9 cellular contexts compared by ENCODE assay signal in the genomic region with DNA sequence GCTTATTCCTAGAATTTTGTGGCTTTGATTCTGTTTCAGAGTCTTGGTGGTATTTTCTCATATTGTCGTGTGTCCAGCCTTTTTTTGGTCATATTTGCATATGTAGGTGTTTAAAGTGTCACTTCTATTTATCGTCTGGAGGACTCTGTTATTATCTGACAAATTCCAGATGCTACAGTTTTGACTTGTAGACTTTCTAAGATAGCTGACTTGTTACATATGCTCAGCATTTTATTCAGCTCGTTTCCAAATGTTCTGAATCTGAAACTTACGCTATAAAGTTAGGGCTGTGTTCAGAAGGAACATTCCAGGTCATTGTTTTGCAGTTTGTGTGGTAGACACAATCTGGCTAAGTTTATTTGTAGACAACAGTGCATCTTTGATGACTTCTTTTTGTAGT. TPM values are rescaled to one million over a fixed set of nuclear protein-coding genes. Genes with fewer than 3 reads are reported as not detected.
DNase-seq lines count a peak whose midpoint lies in the region; ATAC-seq, FAIRE-seq and TF ChIP-seq lines count a peak whose summit lies in the region.
"Had no signal": no experiment of that assay in that cellular context is flagged by ENCODE, and none has a peak within 500 bp of the region (broad histone marks: within the 10 kb centered on the region; RNA-seq: fewer than 3 reads in every experiment).

No MANE protein-coding gene starts in this region.

- no peak for FAIRE-seq in keratinocyte (lab: Jason Lieb, UNC)

- no peak overlapping the region for H2AFZ ChIP-seq in keratinocyte (ENCODE audit: control insufficient read depth, low read length)

- peak overlapping the region; percentile 79 for H3K27ac Mint-ChIP-seq in activated CD4-positive, alpha-beta T cell treated with anti-CD3 and anti-CD28 coated beads for 36 hours
- peak overlapping the region; percentile 40 for H3K27ac Mint-ChIP-seq in activated naive CD8-positive, alpha-beta T cell treated with anti-CD3 and anti-CD28 coated beads, Interleukin-2, amount 50 U/mL, for 24 hours

- H4K20me1 ChIP-seq in keratinocyte (ENCODE audit: control insufficient read depth, extremely low read depth, insufficient read depth, low read length) = peaks cover 16% of the 10 kb centered on the region

- DNase-seq in activated CD4-positive, alpha-beta T cell treated with anti-CD3 and anti-CD28 coated beads for 36 hours = no peak
- no peak for DNase-seq in activated CD4-positive, alpha-beta T cell treated with anti-CD3 and anti-CD28 coated beads for 48 hours
- no peak for DNase-seq in activated naive CD8-positive, alpha-beta T cell treated with anti-CD3 and anti-CD28 coated beads, Interleukin-2, amount 50 U/mL, for 24 hours
- DNase-seq in keratinocyte (ENCODE audit: low read depth, low spot score) (no peak), T1000 (lab: John Stamatoyannopoulos, UW) (no peak), NK-92 (lab: John Stamatoyannopoulos, UW; ENCODE audit: unreplicated experiment) (no peak)
- no peak for DNase-seq in activated CD4-positive, CD25-positive, alpha-beta regulatory T cell treated with anti-CD3 and anti-CD28 coated beads, Interleukin-2, amount 50 U/mL, for 72 hours

- POLR2A ChIA-PET in activated CD4-positive, alpha-beta T cell treated with anti-CD3 and anti-CD28 coated beads for 36 hours (lab: Charles Lee) = interaction anchor here (0.6 kb wide), 1 partner anchor 10 kb away, joined by 4 read pairs; no protein-coding TSS in a partner anchor

- peaks cover 66% of the 10 kb centered on the region for H3K79me2 ChIP-seq in keratinocyte (ENCODE audit: control insufficient read depth, insufficient read depth, low read length)

- H3K27me3 ChIP-seq in keratinocyte (ENCODE audit: control insufficient read depth, extremely low read depth, insufficient read depth, low read length) (no peaks in the 10 kb centered on the region), subcutaneous abdominal adipose tissue (ENCODE audit: control insufficient read depth in 5 of 5, insufficient read depth in 4 of 5, low read length in 5 of 5) (no peaks in the 10 kb centered on the region)

- no peaks in the 10 kb centered on the region for H3K9me1 ChIP-seq in keratinocyte (ENCODE audit: control insufficient read depth, extremely low read depth, insufficient read depth, low read length)

- H3K4me1 Mint-ChIP-seq in activated CD4-positive, alpha-beta T cell treated with anti-CD3 and anti-CD28 coated beads for 36 hours = peaks cover 51% of the 10 kb centered on the region
- peaks cover 59% of the 10 kb centered on the region for H3K4me1 Mint-ChIP-seq in activated naive CD8-positive, alpha-beta T cell treated with anti-CD3 and anti-CD28 coated beads, Interleukin-2, amount 50 U/mL, for 24 hours

- H3K36me3 Mint-ChIP-seq in activated CD4-positive, alpha-beta T cell treated with anti-CD3 and anti-CD28 coated beads for 36 hours (ENCODE audit: low read depth) = peaks cover 48% of the 10 kb centered on the region
- H3K36me3 Mint-ChIP-seq in activated naive CD8-positive, alpha-beta T cell treated with anti-CD3 and anti-CD28 coated beads, Interleukin-2, amount 50 U/mL, for 24 hours (ENCODE audit: low read depth) = peaks cover 49% of the 10 kb centered on the region

- peak overlapping the region; percentile 92 for H3K4me2 ChIP-seq in keratinocyte (ENCODE audit: control insufficient read depth, extremely low read depth, insufficient read depth, low read depth, low read length)

- peak overlapping the region; percentile 85 for H3K4me3 Mint-ChIP-seq in activated CD4-positive, alpha-beta T cell treated with anti-CD3 and anti-CD28 coated beads for 36 hours
- peak overlapping the region; percentile 86 for H3K4me3 Mint-ChIP-seq in activated naive CD8-positive, alpha-beta T cell treated with anti-CD3 and anti-CD28 coated beads, Interleukin-2, amount 50 U/mL, for 24 hours

- ATAC-seq in activated CD4-positive, alpha-beta T cell treated with anti-CD3 and anti-CD28 coated beads for 36 hours = no peak
- ATAC-seq in activated naive CD8-positive, alpha-beta T cell treated with anti-CD3 and anti-CD28 coated beads, Interleukin-2, amount 50 U/mL, for 24 hours = no peak

- no peaks in the 10 kb centered on the region for H3K9me3 Mint-ChIP-seq in activated CD4-positive, alpha-beta T cell treated with anti-CD3 and anti-CD28 coated beads for 36 hours (ENCODE audit: low read depth)
- no peaks in the 10 kb centered on the region for H3K9me3 Mint-ChIP-seq in activated naive CD8-positive, alpha-beta T cell treated with anti-CD3 and anti-CD28 coated beads, Interleukin-2, amount 50 U/mL, for 24 hours

- H3K36me3 ChIP-seq in keratinocyte (ENCODE audit: control insufficient read depth in 2 of 2, extremely low read depth in 1 of 2, insufficient read depth in 2 of 2, low read length in 2 of 2) = peaks cover 1 to 10% of the 10 kb centered on the region in 2 experiments
- peaks cover 0 to 10% (median 4%) of the 10 kb centered on the region in 5 donors for H3K36me3 ChIP-seq in subcutaneous abdominal adipose tissue (ENCODE audit: control insufficient read depth in 5 of 5, insufficient read depth in 5 of 5, low read length in 5 of 5)

- H3K4me1 ChIP-seq in keratinocyte (ENCODE audit: control insufficient read depth, extremely low read depth, insufficient read depth, low read length) (peaks cover 11% of the 10 kb centered on the region), subcutaneous abdominal adipose tissue (ENCODE audit: control insufficient read depth in 5 of 5, insufficient read depth in 5 of 5, low read length in 5 of 5) (peaks cover 7 to 56% (median 46%) of the 10 kb centered on the region in 5 donors)

- H3K9me3 ChIP-seq in keratinocyte (ENCODE audit: control insufficient read depth, low read depth, low read length) (no peaks in the 10 kb centered on the region), subcutaneous abdominal adipose tissue (ENCODE audit: control insufficient read depth in 5 of 5, low read length in 5 of 5) (no peaks in the 10 kb centered on the region)

- peak overlapping the region; percentile 84 for H3K27ac ChIP-seq in keratinocyte (ENCODE audit: control insufficient read depth, insufficient read depth, low read length)
- H3K27ac ChIP-seq in subcutaneous abdominal adipose tissue (ENCODE audit: low read depth, low read length) = peak overlapping the region; percentile 94
- H3K27ac ChIP-seq: C4-2B had no signal

- CTCF ChIA-PET in activated CD4-positive, alpha-beta T cell treated with anti-CD3 and anti-CD28 coated beads for 36 hours (lab: Charles Lee) = interaction anchor here (0.6 to 5.9 kb wide), 7 partner anchors 11 to 147 kb away, joined by 3 to 29 read pairs (median 4); no protein-coding TSS in a partner anchor

- intact Hi-C loops in activated CD4-positive, alpha-beta T cell treated with anti-CD3 and anti-CD28 coated beads for 36 hours (cut with DNase I, micrococcal nuclease) = loop anchor here (5.0 to 10.0 kb wide), 2 partner anchors 44 to 1274 kb away; partner anchors contain the start of gene EIF4E3 (in 1 of the 2)

- no peak for TF ChIP-seq CTCF in keratinocyte (optimal IDR thresholded peaks at IDR 0.05 in 1 of 3, IDR thresholded peaks at IDR 0.05 in 1 of 3, conservative IDR thresholded peaks at IDR 0.05 in 1 of 3; ENCODE audit: extremely low read depth in 1 of 3, insufficient read depth in 2 of 3, low read length in 3 of 3)

- dilution Hi-C loops in keratinocyte (cut with MboI; ENCODE audit: extremely low pct_ligation_motif_present, low sequenced_read_pairs) = no loop called here

- H3K9ac ChIP-seq in keratinocyte (ENCODE audit: control insufficient read depth, extremely low read depth, insufficient read depth, low read length) = peak overlapping the region; percentile 84
- peak overlapping the region in 4 of 5 donors; percentile 61 to 91 (median 78) for H3K9ac ChIP-seq in subcutaneous abdominal adipose tissue (ENCODE audit: low read length in 5 of 5)

- H3K4me3 ChIP-seq in keratinocyte (ENCODE audit: control insufficient read depth in 2 of 3, extremely low read depth in 1 of 3, insufficient read depth in 2 of 3, low read depth in 1 of 3, low read length in 3 of 3) (peak overlapping the region; percentile 74 to 89 (median 88)), subcutaneous abdominal adipose tissue (ENCODE audit: low read depth in 1 of 5, low read length in 5 of 5) (peak overlapping the region; percentile 77 to 95 (median 81))

- no peaks in the 10 kb centered on the region for H3K27me3 Mint-ChIP-seq in activated CD4-positive, alpha-beta T cell treated with anti-CD3 and anti-CD28 coated beads for 36 hours
- no peaks in the 10 kb centered on the region for H3K27me3 Mint-ChIP-seq in activated naive CD8-positive, alpha-beta T cell treated with anti-CD3 and anti-CD28 coated beads, Interleukin-2, amount 50 U/mL, for 24 hours

RNA-seq across cellular contexts. Expression of gene PPP4R2, which starts 1.9 kb away (rescaled TPM):
- total RNA-seq in activated CD4-positive, alpha-beta T cell treated with anti-CD3 and anti-CD28 coated beads for 36 hours = 10 to 100 TPM; 75.1 to 91.5 TPM
- polyA plus RNA-seq in keratinocyte = 19.2 to 46.6 TPM (median 19.3 TPM) in 3 replicates
- polyA plus RNA-seq in keratinocyte (2011; ENCODE audit: low read depth) = 46.7 TPM
- polyA plus RNA-seq in keratinocyte (2011; cell fraction: cytosol; rRNA removed) = 13.0 and 24.2 TPM in 2 replicates
- polyA plus RNA-seq in keratinocyte (2011; cell fraction: nucleus; rRNA removed) = 19.5 and 26.1 TPM in 2 replicates
- 25.6 and 32.0 TPM in 2 replicates for polyA plus RNA-seq in keratinocyte (2012; ENCODE audit: low replicate concordance)
- 0.72 to 21.5 TPM (median 8.9 TPM) in 3 replicates for polyA minus RNA-seq in keratinocyte
- 11.3 TPM for polyA minus RNA-seq in keratinocyte (2011; cell fraction: cytosol; rRNA and poly(A)+ RNA removed)
- polyA minus RNA-seq in keratinocyte (2011; cell fraction: nucleus; rRNA and poly(A)+ RNA removed) = 10.2 and 26.3 TPM in 2 replicates
